9 cellular contexts compared by ENCODE assay signal in genomic region chr4:5460106-5460801, GRCh38.
A peak's percentile ranks its signal among the peaks of the same experiment; 100 is the strongest.
DNase-seq lines count a peak whose midpoint lies in the region; ATAC-seq, FAIRE-seq and TF ChIP-seq lines count a peak whose summit lies in the region.
"Had no signal": no experiment of that assay in that cellular context is flagged by ENCODE, and none has a peak within 500 bp of the region (broad histone marks: within the 10 kb centered on the region; RNA-seq: fewer than 3 reads in every experiment).

No MANE protein-coding gene starts in this region.

- no peaks in the 10 kb centered on the region; the same call in 1 of the 2 replicates for H3K9me3 Mint-ChIP-seq in HFFc6

- no peak overlapping the region for H3K4me3 Mint-ChIP-seq in HFFc6
- H3K4me3 Mint-ChIP-seq in T-helper 17 cell, result no peak overlapping the region

- in situ Hi-C loops in astrocyte of the spinal cord (cut with HindIII; ENCODE audit: low sequenced_read_pairs), result no loop called here

- H3K36me3 ChIP-seq in kidney (ENCODE audit: control insufficient read depth in 1 of 2, insufficient read depth in 2 of 2, low read length in 2 of 2), result no peaks in the 10 kb centered on the region

- H3K36me3 Mint-ChIP-seq in HFFc6 (ENCODE audit: low read depth) (no peaks in the 10 kb centered on the region), T-helper 17 cell (ENCODE audit: low read depth) (no peaks in the 10 kb centered on the region)

- no peaks in the 10 kb centered on the region for H3K4me1 ChIP-seq in kidney (ENCODE audit: control insufficient read depth in 1 of 2, insufficient read depth in 1 of 2, low read depth in 1 of 2, low read length in 2 of 2)

- H3K27ac Mint-ChIP-seq in HFFc6 (no peak overlapping the region), T-helper 17 cell (no peak overlapping the region)

- H3K27me3 Mint-ChIP-seq in HFFc6 (ENCODE audit: insufficient read depth) (peaks cover 12% of the 10 kb centered on the region), T-helper 17 cell (peaks cover 5% of the 10 kb centered on the region)

- TF ChIP-seq CTCF in HFFc6 (IDR thresholded peaks at IDR 0.05) (peak; percentile 80), astrocyte of the spinal cord (IDR thresholded peaks at IDR 0.05; ENCODE audit: low read depth, low read length) (peak; percentile 78), kidney (IDR thresholded peaks at IDR 0.05; ENCODE audit: borderline replicate concordance, extremely low read depth, insufficient read depth) (peak; percentile 40)

- H3K4me1 Mint-ChIP-seq in HFFc6 (ENCODE audit: low read depth) (no peaks in the 10 kb centered on the region), T-helper 17 cell (no peaks in the 10 kb centered on the region)

- no peak for ATAC-seq in T-helper 17 cell
- ATAC-seq in GM18867 (IDR thresholded peaks at IDR 0.05; ENCODE audit: unreplicated experiment), result no peak
- ATAC-seq in GM18907 (IDR thresholded peaks at IDR 0.05; ENCODE audit: unreplicated experiment), result no peak
- no peak for ATAC-seq in HG02759 (IDR thresholded peaks at IDR 0.05; ENCODE audit: unreplicated experiment)

- FAIRE-seq in kidney (lab: Jason Lieb, UNC), result no peak
- FAIRE-seq: frontal cortex had no signal

- peak; percentile 4 for DNase-seq in COLO829 (ENCODE audit: low spot score)
- DNase-seq in HFFc6, result no peak
- DNase-seq in astrocyte of the spinal cord (ENCODE audit: low read depth, low spot score), result peak; percentile 18
- no peak for DNase-seq in kidney
- DNase-seq in T-helper 17 cell, result no peak

- H3K4me3 ChIP-seq in astrocyte of the spinal cord (ENCODE audit: low read depth, low read length) (no peak overlapping the region), kidney (ENCODE audit: low read length in 2 of 2) (no peak overlapping the region)

- H3K9ac ChIP-seq in kidney (ENCODE audit: low read length in 2 of 2), result no peak overlapping the region

- intact Hi-C loops in kidney (cut with DNase I), result no loop called here

- no peaks in the 10 kb centered on the region for H3K9me3 ChIP-seq in kidney (ENCODE audit: control insufficient read depth in 1 of 2, low read length in 2 of 2)
- H3K9me3 ChIP-seq in T-helper 17 cell (ENCODE audit: control insufficient read depth, low read length, poor library complexity, severe bottlenecking), result no peaks in the 10 kb centered on the region

- H3K27ac ChIP-seq in kidney (ENCODE audit: low read depth in 2 of 2, low read length in 2 of 2), result no peak overlapping the region

Comparison
In these comparisons a context has a peak if more than half of its experiments do, and no peak if none do; other contexts are left out.
1. DNase-seq: peak in COLO829 (single experiment) and astrocyte of the spinal cord (single experiment); none in HFFc6 (single experiment), kidney (single experiment) and T-helper 17 cell (0 of 3).
2. Peak in every context shown above with its lines, with median percentiles within 50 percentile points of each other: CTCF ChIP-seq.